ENCODE assay signal across 9 cellular contexts in genomic region chr17:2510559-2510958, GRCh38. TPM values are rescaled to one million over a fixed set of nuclear protein-coding genes. Genes with fewer than 3 reads are reported as not detected.
DNase-seq lines count a peak whose midpoint lies in the region; ATAC-seq and TF ChIP-seq lines count a peak whose summit lies in the region.
"Had no signal": no experiment of that assay in that cellular context is flagged by ENCODE, and none has a peak within 500 bp of the region (broad histone marks: within the 10 kb centered on the region; RNA-seq: fewer than 3 reads in every experiment).

No MANE protein-coding gene starts in this region.

- TF ChIP-seq CTCF in AG09309 (IDR thresholded peaks at IDR 0.05; ENCODE audit: control insufficient read depth, insufficient read depth, low read depth, low read length, missing control alignments) (no peak), dorsolateral prefrontal cortex (IDR thresholded peaks at IDR 0.05 in 54 of 56, conservative IDR thresholded peaks at IDR 0.05 in 2 of 56; ENCODE audit: low read depth in 1 of 56, partially characterized antibody in 56 of 56) (no peak)

- H3K27me3 ChIP-seq in dorsolateral prefrontal cortex (no peaks in the 10 kb centered on the region), muscle layer of duodenum (ENCODE audit: low read depth, low read length) (no peaks in the 10 kb centered on the region)

- H3K4me1 ChIP-seq in muscle layer of duodenum (ENCODE audit: control insufficient read depth in 1 of 2, insufficient read depth in 2 of 2, low read length in 2 of 2) = peaks cover 5 to 24% of the 10 kb centered on the region in 2 donors

- H3K4me3 ChIP-seq in AG09309 (ENCODE audit: control insufficient read depth, low read depth, low read length) (peak overlapping the region; percentile 61), dorsolateral prefrontal cortex (peak overlapping the region; percentile 42 to 94 (median 80)), muscle layer of duodenum (ENCODE audit: low read depth in 1 of 2, low read length in 2 of 2) (peak overlapping the region; percentile 81 to 100)

- H3K27ac ChIP-seq in KOPT-K1 (ENCODE audit: low read depth, low read length, poor library complexity, severe bottlenecking) (peak overlapping the region; percentile 88), dorsolateral prefrontal cortex (peak overlapping the region in 42 of 59 donors; percentile 10 to 98 (median 92)), muscle layer of duodenum (ENCODE audit: low read length) (peak overlapping the region; percentile 98)

- ATAC-seq in left colon (no peak), HG03378 (IDR thresholded peaks at IDR 0.05; ENCODE audit: unreplicated experiment) (no peak)

- intact Hi-C loops in dorsolateral prefrontal cortex (cut with DNase I) (loop anchor here (5.0 kb wide), 2 partner anchors 82 to 93 kb away; partner anchors contain the start of gene PAFAH1B1 (in 1 of the 2)), left colon (cut with DNase I, micrococcal nuclease) (no loop called here)

- H3K36me3 ChIP-seq in KOPT-K1 (ENCODE audit: insufficient read depth, low read length) (peaks cover 16% of the 10 kb centered on the region; the same call in 1 of the 2 replicates), muscle layer of duodenum (ENCODE audit: control insufficient read depth in 1 of 2, insufficient read depth in 2 of 2, low read length in 2 of 2) (peaks cover 0 to 6% of the 10 kb centered on the region in 2 donors)

- DNase-seq in AG09309 (ENCODE audit: low read depth) (no peak), dorsolateral prefrontal cortex (no peak), hippocampal formation (lab: John Stamatoyannopoulos, UW) (no peak), GOT3 (lab: John Stamatoyannopoulos, UW) (no peak), left colon (no peak)
- DNase-seq: NCI-H1930 had no signal

- H3K9me3 ChIP-seq in KOPT-K1 (ENCODE audit: insufficient read depth, low read length, poor library complexity, severe bottlenecking) = peaks cover 4% of the 10 kb centered on the region
- H3K9me3 ChIP-seq in muscle layer of duodenum (ENCODE audit: control insufficient read depth in 1 of 2, low read length in 2 of 2) = no peaks in the 10 kb centered on the region

RNA-seq across cellular contexts. Expression of gene METTL16, which starts 1.1 kb away (rescaled TPM):
- total RNA-seq in dorsolateral prefrontal cortex (10 to 100 TPM; 19.6 to 52.4 (median 31.1) TPM), left colon (10 to 100 TPM; 13.7 to 14.2 TPM)

Comparison
In these comparisons a context has a peak if more than half of its experiments do, and no peak if none do; other contexts are left out.
1. intact Hi-C loops: an anchor here in dorsolateral prefrontal cortex (5.0 kb wide); none called in left colon.